Comparison of ENCODE assay signal across 9 cellular contexts in genomic region chrX:24294619-24295018, GRCh38. TPM values are rescaled to one million over a fixed set of nuclear protein-coding genes. Genes with fewer than 3 reads are reported as not detected.
DNase-seq lines count a peak whose midpoint lies in the region; ATAC-seq, FAIRE-seq and TF ChIP-seq lines count a peak whose summit lies in the region.
"Had no signal": no experiment of that assay in that cellular context is flagged by ENCODE, and none has a peak within 500 bp of the region (broad histone marks: within the 10 kb centered on the region; RNA-seq: fewer than 3 reads in every experiment).

No MANE protein-coding gene starts in this region.

- no peaks in the 10 kb centered on the region for H3K4me1 ChIP-seq in DOHH2 (ENCODE audit: control insufficient read depth, low read length)

- no peaks in the 10 kb centered on the region for H3K36me3 ChIP-seq in DOHH2 (ENCODE audit: control insufficient read depth, low read length)

- no peaks in the 10 kb centered on the region for H3K9me2 ChIP-seq in DOHH2 (replicated peaks; ENCODE audit: control insufficient read depth, low read length)

- no peak overlapping the region for H3K27ac Mint-ChIP-seq in activated CD8-positive, alpha-beta T cell treated with anti-CD3 and anti-CD28 coated beads for 36 hours

- no peak for ATAC-seq in activated CD8-positive, alpha-beta T cell treated with anti-CD3 and anti-CD28 coated beads for 36 hours
- ATAC-seq in GM21723 (IDR thresholded peaks at IDR 0.05; ENCODE audit: unreplicated experiment), result no peak

- TF ChIP-seq CTCF in DOHH2 (IDR thresholded peaks at IDR 0.05; ENCODE audit: low read depth, low read length, poor library complexity, severe bottlenecking), result peak; percentile 26
- TF ChIP-seq CTCF in activated CD8-positive, alpha-beta T cell treated with anti-CD3 and anti-CD28 coated beads for 36 hours (IDR thresholded peaks at IDR 0.05), result no peak

- no peaks in the 10 kb centered on the region for H3K9me3 Mint-ChIP-seq in activated CD8-positive, alpha-beta T cell treated with anti-CD3 and anti-CD28 coated beads for 36 hours

- no peaks in the 10 kb centered on the region for H3F3A ChIP-seq in DOHH2 (ENCODE audit: control insufficient read depth, insufficient read depth)

- CTCF ChIA-PET in activated CD8-positive, alpha-beta T cell treated with anti-CD3 and anti-CD28 coated beads for 36 hours (lab: Charles Lee), result interaction anchor here (1.0 to 1.2 kb wide), 3 partner anchors 13 to 34 kb away, joined by 3 read pairs; no protein-coding TSS in a partner anchor

- no peak overlapping the region for H3K4me3 Mint-ChIP-seq in activated CD8-positive, alpha-beta T cell treated with anti-CD3 and anti-CD28 coated beads for 36 hours

- H3K27ac ChIP-seq in DOHH2 (ENCODE audit: low read depth, low read length), result no peak overlapping the region

- no peaks in the 10 kb centered on the region for H3K4me1 Mint-ChIP-seq in activated CD8-positive, alpha-beta T cell treated with anti-CD3 and anti-CD28 coated beads for 36 hours (ENCODE audit: low read depth)

- H3K4me3 ChIP-seq in DOHH2 (ENCODE audit: low read length), result no peak overlapping the region

- no peaks in the 10 kb centered on the region for H3K79me2 ChIP-seq in DOHH2 (ENCODE audit: control insufficient read depth, low read length)

- DNase-seq in HTR-8/SVneo (ENCODE audit: insufficient read length, low spot score), result no peak
- peak; percentile 64 for DNase-seq in activated CD8-positive, alpha-beta T cell treated with anti-CD3 and anti-CD28 coated beads for 36 hours
- peak; percentile 10 to 11 for DNase-seq in lung microvascular endothelial cell (ENCODE audit: low read depth in 2 of 2)
- DNase-seq in NCI-H1694 (lab: John Stamatoyannopoulos, UW), result no peak
- no peak for DNase-seq in DMS79 (lab: John Stamatoyannopoulos, UW)
- DNase-seq in frontal cortex (ENCODE audit: low spot score in 2 of 2), result no peak
- DNase-seq: small intestine had no signal

- no peaks in the 10 kb centered on the region for H3K36me3 Mint-ChIP-seq in activated CD8-positive, alpha-beta T cell treated with anti-CD3 and anti-CD28 coated beads for 36 hours (ENCODE audit: low read depth)

- H3K9me3 ChIP-seq in DOHH2 (ENCODE audit: control insufficient read depth, insufficient read depth, low read length), result no peaks in the 10 kb centered on the region

- intact Hi-C loops in activated CD8-positive, alpha-beta T cell treated with anti-CD3 and anti-CD28 coated beads for 36 hours (cut with micrococcal nuclease), result no loop called here

- H3K27me3 ChIP-seq in DOHH2 (ENCODE audit: control insufficient read depth, low read length), result no peaks in the 10 kb centered on the region

- H4K20me1 ChIP-seq in DOHH2 (ENCODE audit: control insufficient read depth, insufficient read depth, low read depth, low read length), result no peaks in the 10 kb centered on the region

- no peak overlapping the region for H3K4me2 ChIP-seq in DOHH2 (ENCODE audit: low read length)

- H3K27me3 Mint-ChIP-seq in activated CD8-positive, alpha-beta T cell treated with anti-CD3 and anti-CD28 coated beads for 36 hours, result no peaks in the 10 kb centered on the region

- POLR2A ChIA-PET in activated CD8-positive, alpha-beta T cell treated with anti-CD3 and anti-CD28 coated beads for 36 hours (lab: Charles Lee), result no interaction called here

- FAIRE-seq in HTR-8/SVneo (lab: Jason Lieb, UNC) (peak; percentile 86), frontal cortex (lab: Jason Lieb, UNC) (no peak)
- FAIRE-seq: small intestine had no signal

RNA-seq across cellular contexts. Expression of gene SUPT20HL2, which starts 19.2 kb away (rescaled TPM):
- total RNA-seq in activated CD8-positive, alpha-beta T cell treated with anti-CD3 and anti-CD28 coated beads for 36 hours, result not detected
- total RNA-seq in lung microvascular endothelial cell (not detected in 2 replicates), frontal cortex (not detected)

Comparison
In these comparisons a context has a peak if more than half of its experiments do, and no peak if none do; other contexts are left out.
1. DNase-seq: peak in activated CD8-positive, alpha-beta T cell treated with anti-CD3 and anti-CD28 coated beads for 36 hours (single experiment) and lung microvascular endothelial cell (2 of 2); none in HTR-8/SVneo (single experiment), NCI-H1694 (single experiment), DMS79 (single experiment) and frontal cortex (0 of 2).